ENCODE assay signal across 14 cellular contexts in the genomic region with DNA sequence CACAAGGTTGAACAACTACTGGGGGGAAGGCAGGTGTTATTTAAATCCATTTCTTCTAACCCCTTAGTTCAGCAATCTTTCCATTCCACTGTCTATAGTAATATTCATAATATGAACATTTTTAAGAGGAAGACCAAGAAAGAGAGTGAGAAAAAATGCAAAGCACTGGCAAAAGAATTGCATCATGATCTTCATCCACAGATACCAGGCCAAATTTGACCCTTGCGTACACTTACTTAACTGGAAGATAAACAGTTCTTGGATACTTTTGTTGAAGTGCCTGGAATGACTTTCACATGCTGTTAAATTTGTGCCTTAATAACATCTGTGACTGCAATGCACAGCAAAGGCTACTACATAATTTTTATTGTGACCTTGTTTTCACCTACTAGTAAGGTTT. TPM values are rescaled to one million over a fixed set of nuclear protein-coding genes. Genes with fewer than 3 reads are reported as not detected.
A peak's percentile ranks its signal among the peaks of the same experiment; 100 is the strongest.
DNase-seq lines count a peak whose midpoint lies in the region; ATAC-seq and TF ChIP-seq lines count a peak whose summit lies in the region.
"Had no signal": no experiment of that assay in that cellular context is flagged by ENCODE, and none has a peak within 500 bp of the region (broad histone marks: within the 10 kb centered on the region; RNA-seq: fewer than 3 reads in every experiment).

No MANE protein-coding gene starts in this region.

- peaks cover 50% of the 10 kb centered on the region for H3K4me1 ChIP-seq in psoas muscle
- H3K4me1 ChIP-seq: colonic mucosa had no signal

- no peak overlapping the region for H3K27ac ChIP-seq in psoas muscle
- no peak overlapping the region for H3K27ac ChIP-seq in dorsolateral prefrontal cortex
- H3K27ac ChIP-seq: colonic mucosa, spleen had no signal

- 69 to 85% (median 73%) methylated on average over 1 of the region's 1 CpG for WGBS in psoas muscle, 3 donors

- no peaks in the 10 kb centered on the region for H3K9me3 ChIP-seq in psoas muscle
- H3K9me3 ChIP-seq: colonic mucosa, spleen had no signal

- intact Hi-C loops in psoas muscle (cut with DNase I): loop anchor here in 1 of 2 donors (5.0 kb wide), 1 partner anchor 36 kb away; no protein-coding TSS in a partner anchor
- intact Hi-C loops in dorsolateral prefrontal cortex (cut with DNase I): loop anchor here (5.0 to 10.0 kb wide), 4 partner anchors 34 to 56 kb away; a partner anchor contains a TSS

- no peak overlapping the region for H3K27ac Mint-ChIP-seq in activated T-cell treated with anti-CD3 and anti-CD28 coated beads, Interleukin-2, amount 50 U/mL, for 24 hours
- H3K27ac Mint-ChIP-seq in WTC11 (no peak overlapping the region), glutamatergic neuron (ENCODE audit: unreplicated experiment) (no peak overlapping the region)

- peak overlapping the region; percentile 97 for H3K4me3 Mint-ChIP-seq in activated T-cell treated with anti-CD3 and anti-CD28 coated beads, Interleukin-2, amount 50 U/mL, for 24 hours
- H3K4me3 Mint-ChIP-seq in WTC11 (peak overlapping the region; percentile 96), glutamatergic neuron (ENCODE audit: unreplicated experiment) (peak overlapping the region; percentile 96)

- H3K27me3 ChIP-seq in psoas muscle (ENCODE audit: insufficient read depth in 3 of 3, low read length in 2 of 3) (no peaks in the 10 kb centered on the region), dorsolateral prefrontal cortex (no peaks in the 10 kb centered on the region)
- H3K27me3 ChIP-seq: colonic mucosa, spleen had no signal

- CTCF ChIA-PET in WTC11 (lab: Charles Lee): no interaction called here

- H3K36me3 Mint-ChIP-seq in activated T-cell treated with anti-CD3 and anti-CD28 coated beads, Interleukin-2, amount 50 U/mL, for 24 hours (ENCODE audit: low read depth): peaks cover 48% of the 10 kb centered on the region
- H3K36me3 Mint-ChIP-seq in WTC11 (peaks cover 15% of the 10 kb centered on the region), glutamatergic neuron (ENCODE audit: unreplicated experiment) (no peaks in the 10 kb centered on the region)

- H3K4me1 Mint-ChIP-seq in activated T-cell treated with anti-CD3 and anti-CD28 coated beads, Interleukin-2, amount 50 U/mL, for 24 hours (ENCODE audit: low read depth): peaks cover 51% of the 10 kb centered on the region
- H3K4me1 Mint-ChIP-seq in WTC11 (peaks cover 8% of the 10 kb centered on the region), glutamatergic neuron (ENCODE audit: low read depth, unreplicated experiment) (peaks cover 13% of the 10 kb centered on the region)

- no peak for DNase-seq in activated T-cell treated with anti-CD3 and anti-CD28 coated beads, Interleukin-2, amount 50 U/mL, for 24 hours
- DNase-seq in activated T-cell treated with anti-CD3 and anti-CD28 coated beads, Interleukin-2, amount 50 U/mL, for 48 hours: no peak
- DNase-seq in WTC11 (ENCODE audit: low spot score) (no peak), glutamatergic neuron (no peak), psoas muscle (no peak), dorsolateral prefrontal cortex (no peak), HK-2 (ENCODE audit: unreplicated experiment) (no peak)
- DNase-seq: colonic mucosa, DMS79, NCI-H187 treated with DMSO at 0.1 percent for 48 hours, NCI-H774, SHP77 treated with DMSO at 0.1 percent for 48 hours, spleen had no signal

- TF ChIP-seq CTCF in WTC11 (IDR thresholded peaks at IDR 0.05) (no peak), glutamatergic neuron (IDR thresholded peaks at IDR 0.05; ENCODE audit: partially characterized antibody, unreplicated experiment) (no peak), psoas muscle (IDR thresholded peaks at IDR 0.05) (no peak), dorsolateral prefrontal cortex (IDR thresholded peaks at IDR 0.05 in 54 of 56, conservative IDR thresholded peaks at IDR 0.05 in 2 of 56; ENCODE audit: low read depth in 1 of 56, partially characterized antibody in 56 of 56) (no peak)

- no peaks in the 10 kb centered on the region for H3K9me3 Mint-ChIP-seq in activated T-cell treated with anti-CD3 and anti-CD28 coated beads, Interleukin-2, amount 50 U/mL, for 24 hours
- H3K9me3 Mint-ChIP-seq in WTC11: no peaks in the 10 kb centered on the region
- H3K9me3 Mint-ChIP-seq in glutamatergic neuron (ENCODE audit: unreplicated experiment): no peaks in the 10 kb centered on the region

- no peak for ATAC-seq in WTC11
- ATAC-seq in psoas muscle: no peak
- no peak for ATAC-seq in HG03139 (IDR thresholded peaks at IDR 0.05; ENCODE audit: unreplicated experiment)

- H3K4me3 ChIP-seq in psoas muscle (peak overlapping the region; percentile 92), dorsolateral prefrontal cortex (peak overlapping the region in 1 of 59 donors; percentile 83)
- H3K4me3 ChIP-seq: colonic mucosa had no signal

- POLR2A ChIA-PET in WTC11 (lab: Charles Lee): no interaction called here

- H3K27me3 Mint-ChIP-seq in activated T-cell treated with anti-CD3 and anti-CD28 coated beads, Interleukin-2, amount 50 U/mL, for 24 hours: no peaks in the 10 kb centered on the region
- H3K27me3 Mint-ChIP-seq in WTC11 (ENCODE audit: low read depth) (peaks cover 2% of the 10 kb centered on the region; the same call in 1 of the 2 replicates), glutamatergic neuron (ENCODE audit: unreplicated experiment) (peaks cover 2% of the 10 kb centered on the region)

- H3K36me3 ChIP-seq in psoas muscle (ENCODE audit: insufficient read depth in 1 of 2, low read depth in 1 of 2): peaks cover 0 to 25% of the 10 kb centered on the region in 2 donors
- H3K36me3 ChIP-seq: colonic mucosa had no signal

TF ChIP-seq in WTC11, 78 proteins besides CTCF, POLR2A, EP300 and RAD21:
- TF ChIP-seq GTF2I (CRISPR knock-in tag; conservative IDR thresholded peaks at IDR 0.05) (no peak), GABPB1 (CRISPR knock-in tag; IDR thresholded peaks at IDR 0.05) (peak; percentile 74), ZNF121 (CRISPR knock-in tag; IDR thresholded peaks at IDR 0.05) (no peak)
- TF ChIP-seq, protein P1, sequence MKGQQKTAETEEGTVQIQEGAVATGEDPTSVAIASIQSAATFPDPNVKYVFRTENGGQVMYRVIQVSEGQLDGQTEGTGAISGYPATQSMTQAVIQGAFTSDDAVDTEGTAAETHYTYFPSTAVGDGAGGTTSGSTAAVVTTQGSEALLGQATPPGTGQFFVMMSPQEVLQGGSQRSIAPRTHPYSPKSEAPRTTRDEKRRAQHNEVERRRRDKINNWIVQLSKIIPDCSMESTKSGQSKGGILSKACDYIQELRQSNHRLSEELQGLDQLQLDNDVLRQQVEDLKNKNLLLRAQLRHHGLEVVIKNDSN (CRISPR knock-in tag; IDR thresholded peaks at IDR 0.05): no peak
- TF ChIP-seq, protein P2, sequence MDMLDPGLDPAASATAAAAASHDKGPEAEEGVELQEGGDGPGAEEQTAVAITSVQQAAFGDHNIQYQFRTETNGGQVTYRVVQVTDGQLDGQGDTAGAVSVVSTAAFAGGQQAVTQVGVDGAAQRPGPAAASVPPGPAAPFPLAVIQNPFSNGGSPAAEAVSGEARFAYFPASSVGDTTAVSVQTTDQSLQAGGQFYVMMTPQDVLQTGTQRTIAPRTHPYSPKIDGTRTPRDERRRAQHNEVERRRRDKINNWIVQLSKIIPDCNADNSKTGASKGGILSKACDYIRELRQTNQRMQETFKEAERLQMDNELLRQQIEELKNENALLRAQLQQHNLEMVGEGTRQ (CRISPR knock-in tag; IDR thresholded peaks at IDR 0.05): no peak

RNA-seq across cellular contexts. Expression of a gene that starts 1.8 kb away (rescaled TPM):
- 44.1 to 46.4 TPM (median 46.2 TPM) in 3 replicates for total RNA-seq in WTC11 (2021)
- 67.7 TPM for total RNA-seq in glutamatergic neuron (ENCODE audit: unreplicated experiment)
- 10 to 100 TPM; 35.9 to 55.0 (median 42.3) TPM for total RNA-seq in psoas muscle
- 100 to 1,000 TPM in 1 of 3 donors, 10 to 100 TPM in 2; 84.2 to 115 (median 90.6) TPM for polyA plus RNA-seq in psoas muscle
- 10 to 100 TPM; 43.9 to 80.3 (median 64.1) TPM for total RNA-seq in dorsolateral prefrontal cortex

RNA-seq across cellular contexts. Expression of a gene that starts 45.3 kb away (rescaled TPM):
- total RNA-seq in WTC11 (2021): 2.2 to 4.0 TPM (median 2.5 TPM) in 3 replicates
- 2.5 TPM for total RNA-seq in glutamatergic neuron (ENCODE audit: unreplicated experiment)
- 10 to 100 TPM; 28.9 to 36.7 (median 34.2) TPM for total RNA-seq in psoas muscle
- 10 to 100 TPM; 14.5 to 60.8 (median 27.6) TPM for polyA plus RNA-seq in psoas muscle
- total RNA-seq in dorsolateral prefrontal cortex: 10 to 100 TPM in 46 of 120 experiments, 1 to 10 TPM in 74; 5.3 to 27.6 (median 9.3) TPM

RNA-seq across cellular contexts. Expression of a gene that starts 58.9 kb away (rescaled TPM):
- 0.37 to 0.76 TPM (median 0.50 TPM) in 3 replicates for total RNA-seq in WTC11 (2021)
- not detected for total RNA-seq in glutamatergic neuron (ENCODE audit: unreplicated experiment)
- not detected for total RNA-seq in psoas muscle
- under 1 TPM in 1 of 3 donors, not detected in 2; 0.09 TPM for polyA plus RNA-seq in psoas muscle
- 1 to 10 TPM in 89 of 120 experiments, under 1 TPM in 31; 0.28 to 4.5 (median 1.6) TPM for total RNA-seq in dorsolateral prefrontal cortex
